ENCODE assay signal across 14 cellular contexts in the genomic region with DNA sequence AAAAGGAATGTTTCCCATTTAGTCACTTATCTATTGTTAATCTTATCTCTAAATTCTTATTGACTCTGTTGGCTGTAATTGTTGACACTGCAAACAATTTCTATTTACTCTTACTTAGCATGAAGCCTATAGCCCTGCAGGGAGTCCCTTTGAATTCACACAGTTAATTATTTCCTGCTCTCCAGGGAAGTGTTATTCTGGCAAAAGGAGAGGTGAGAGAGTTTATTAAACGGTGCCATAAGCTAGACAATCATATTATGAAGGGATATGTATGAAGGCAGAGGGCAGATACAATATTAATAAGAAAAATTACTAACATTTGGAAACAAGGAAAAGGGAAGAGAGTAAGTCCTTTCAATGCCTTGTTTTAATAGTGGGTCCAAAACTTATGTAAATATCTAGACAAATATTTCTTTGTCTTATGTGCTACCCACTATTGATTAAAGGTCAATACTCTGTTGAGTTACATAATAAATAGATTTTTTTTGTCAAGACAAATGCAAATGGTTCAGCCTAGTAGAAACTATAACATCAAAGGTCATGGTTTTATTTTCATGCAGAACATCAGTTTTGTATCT.
DNase-seq lines count a peak whose midpoint lies in the region; TF ChIP-seq lines count a peak whose summit lies in the region.
"Had no signal": no experiment of that assay in that cellular context is flagged by ENCODE, and none has a peak within 500 bp of the region (broad histone marks: within the 10 kb centered on the region; RNA-seq: fewer than 3 reads in every experiment).

No MANE protein-coding gene starts in this region.

- TF ChIP-seq CTCF in OCI-LY7 (conservative IDR thresholded peaks at IDR 0.05; ENCODE audit: low read length) = no peak
- no peak for TF ChIP-seq CTCF in GM13976 (IDR thresholded peaks at IDR 0.05; ENCODE audit: borderline replicate concordance, control extremely low read depth, extremely low read depth, insufficient read depth, missing control alignments)

- no peaks in the 10 kb centered on the region for H4K20me1 ChIP-seq in OCI-LY7 (ENCODE audit: insufficient read depth, low read length)

- POLR2A ChIA-PET in OCI-LY7 (lab: Charles Lee) = interaction anchor here (0.6 kb wide), 1 partner anchor 1118 kb away, joined by 3 read pairs; no protein-coding TSS in a partner anchor

- H3K27ac ChIP-seq in iPS-18a (ENCODE audit: low read length) (no peak overlapping the region), OCI-LY7 (ENCODE audit: low read depth, low read length, poor library complexity, severe bottlenecking) (no peak overlapping the region)
- H3K27ac ChIP-seq: psoas muscle had no signal

- in situ Hi-C loops in GM13976 (cut with MboI; ENCODE audit: low sequenced_read_pairs, unreplicated experiment) = no loop called here

- H3K4me2 ChIP-seq in OCI-LY7 (ENCODE audit: low read length) = no peak overlapping the region

- peaks cover 3% of the 10 kb centered on the region for H3K9me3 Mint-ChIP-seq in activated T-helper 1 cell treated with anti-CD3 and anti-CD28 coated beads, Interleukin-12 subunit alpha, Interleukin-12 subunit beta, Interleukin-2, Interleukin-4 antibody, amounts not matched to agents 30 ng/mL and 10 ng/mL and 1 ng/mL, durations not matched to agents 14 hours and 24 hours and 36 hours

- H3K4me3 ChIP-seq in iPS-18a (ENCODE audit: low read length) (peak overlapping the region; percentile 32), OCI-LY7 (ENCODE audit: low read depth, low read length, poor library complexity, severe bottlenecking) (no peak overlapping the region)
- H3K4me3 ChIP-seq: psoas muscle had no signal

- no peak overlapping the region for H2AFZ ChIP-seq in OCI-LY7 (ENCODE audit: low read length)

- no peaks in the 10 kb centered on the region for H3K4me1 Mint-ChIP-seq in activated T-helper 1 cell treated with anti-CD3 and anti-CD28 coated beads, Interleukin-12 subunit alpha, Interleukin-12 subunit beta, Interleukin-2, Interleukin-4 antibody, amounts not matched to agents 30 ng/mL and 10 ng/mL and 1 ng/mL, durations not matched to agents 14 hours and 24 hours and 36 hours (ENCODE audit: low read depth)

- no TSS peak for BruUV-seq in OCI-LY7 (replicated peaks; lab: Mats Ljungman, UMichigan)

- DNase-seq in COR-L47 (lab: John Stamatoyannopoulos, UW) (peak; percentile 91), NCI-H510A treated with DMSO at 0.1 percent for 48 hours (lab: John Stamatoyannopoulos, UW) (peak; percentile 93), AML-193 (lab: John Stamatoyannopoulos, UW) (no peak), OCI-LY7 (ENCODE audit: low spot score) (no peak), GM13976 (ENCODE audit: low spot score) (no peak)
- DNase-seq in activated T-helper 1 cell treated with anti-CD3 and anti-CD28 coated beads, Interleukin-12 subunit alpha, Interleukin-12 subunit beta, Interleukin-2, Interleukin-4 antibody, amounts not matched to agents 30 ng/mL and 10 ng/mL and 1 ng/mL, durations not matched to agents 14 hours and 24 hours and 36 hours (ENCODE audit: low spot score) = no peak
- DNase-seq: amniotic stem cell, DMS 273 treated with DMSO at 0.1 percent for 48 hours, HCEC 1CT, NCI-H82, psoas muscle, T1000 had no signal

- no peak overlapping the region for H3K9ac ChIP-seq in iPS-18a (ENCODE audit: low read length)

- H3K27ac Mint-ChIP-seq in activated T-helper 1 cell treated with anti-CD3 and anti-CD28 coated beads, Interleukin-12 subunit alpha, Interleukin-12 subunit beta, Interleukin-2, Interleukin-4 antibody, amounts not matched to agents 30 ng/mL and 10 ng/mL and 1 ng/mL, durations not matched to agents 14 hours and 24 hours and 36 hours = no peak overlapping the region

- no peaks in the 10 kb centered on the region for H3K36me3 ChIP-seq in iPS-18a (ENCODE audit: control insufficient read depth, low read depth, low read length)
- no peaks in the 10 kb centered on the region for H3K36me3 ChIP-seq in OCI-LY7 (ENCODE audit: insufficient read depth, low read length)

- intact Hi-C loops in activated T-helper 1 cell treated with anti-CD3 and anti-CD28 coated beads, Interleukin-12 subunit alpha, Interleukin-12 subunit beta, Interleukin-2, Interleukin-4 antibody, amounts not matched to agents 30 ng/mL and 10 ng/mL and 1 ng/mL, durations not matched to agents 14 hours and 24 hours and 36 hours (cut with micrococcal nuclease) = no loop called here
- intact Hi-C loops in OCI-LY7 (cut with micrococcal nuclease; ENCODE audit: unreplicated experiment) = no loop called here

- no peaks in the 10 kb centered on the region for H3K79me2 ChIP-seq in OCI-LY7 (ENCODE audit: insufficient read depth, low read depth, low read length)

- H3K9me2 ChIP-seq in OCI-LY7 (ENCODE audit: insufficient read depth, low read length) = no peaks in the 10 kb centered on the region

- H3K4me1 ChIP-seq in iPS-18a (ENCODE audit: control insufficient read depth, low read depth, low read length) (peaks cover 28% of the 10 kb centered on the region), OCI-LY7 (ENCODE audit: insufficient read depth, low read length, poor library complexity, severe bottlenecking) (no peaks in the 10 kb centered on the region)
- H3K4me1 ChIP-seq: psoas muscle had no signal

- peaks cover 11% of the 10 kb centered on the region for H3K27me3 ChIP-seq in iPS-18a (ENCODE audit: control insufficient read depth, insufficient read depth, low read length)

- H3K27me3 Mint-ChIP-seq in activated T-helper 1 cell treated with anti-CD3 and anti-CD28 coated beads, Interleukin-12 subunit alpha, Interleukin-12 subunit beta, Interleukin-2, Interleukin-4 antibody, amounts not matched to agents 30 ng/mL and 10 ng/mL and 1 ng/mL, durations not matched to agents 14 hours and 24 hours and 36 hours (ENCODE audit: insufficient read depth) = no peaks in the 10 kb centered on the region

- no peak overlapping the region for H3K4me3 Mint-ChIP-seq in activated T-helper 1 cell treated with anti-CD3 and anti-CD28 coated beads, Interleukin-12 subunit alpha, Interleukin-12 subunit beta, Interleukin-2, Interleukin-4 antibody, amounts not matched to agents 30 ng/mL and 10 ng/mL and 1 ng/mL, durations not matched to agents 14 hours and 24 hours and 36 hours

- H3K36me3 Mint-ChIP-seq in activated T-helper 1 cell treated with anti-CD3 and anti-CD28 coated beads, Interleukin-12 subunit alpha, Interleukin-12 subunit beta, Interleukin-2, Interleukin-4 antibody, amounts not matched to agents 30 ng/mL and 10 ng/mL and 1 ng/mL, durations not matched to agents 14 hours and 24 hours and 36 hours (ENCODE audit: low read depth) = no peaks in the 10 kb centered on the region

- no peak for TF ChIP-seq RAD21 in Ishikawa (IDR thresholded peaks at IDR 0.05; ENCODE audit: low read depth)

- CTCF ChIA-PET in OCI-LY7 (lab: Charles Lee; ENCODE audit: unreplicated experiment) = no interaction called here

- H3K9me3 ChIP-seq in iPS-18a (ENCODE audit: control insufficient read depth, low read depth, low read length) (no peaks in the 10 kb centered on the region), OCI-LY7 (ENCODE audit: low read length) (no peaks in the 10 kb centered on the region)
- H3K9me3 ChIP-seq: psoas muscle had no signal

- TF ChIP-seq EP300 in Ishikawa (IDR thresholded peaks at IDR 0.05; ENCODE audit: borderline replicate concordance) = peak; percentile 46; the same call in 1 of the 2 replicates

TF ChIP-seq in Ishikawa, 13 proteins besides CTCF, POLR2A, EP300 and RAD21:
- TF ChIP-seq TEAD4 (IDR thresholded peaks at IDR 0.05) (peak; percentile 54), TAF1 (IDR thresholded peaks at IDR 0.05; ENCODE audit: low read depth) (no peak), ZBTB7A (IDR thresholded peaks at IDR 0.05; ENCODE audit: low read depth) (no peak), YY1 (IDR thresholded peaks at IDR 0.05; ENCODE audit: low read depth) (no peak), FOXM1 (IDR thresholded peaks at IDR 0.05; ENCODE audit: borderline replicate concordance, low read depth) (peak; percentile 47; the same call in 1 of the 2 replicates), NFIC (IDR thresholded peaks at IDR 0.05) (peak; percentile 71), CREB1 (IDR thresholded peaks at IDR 0.05; ENCODE audit: low read depth) (no peak)
- TF ChIP-seq, protein P1, sequence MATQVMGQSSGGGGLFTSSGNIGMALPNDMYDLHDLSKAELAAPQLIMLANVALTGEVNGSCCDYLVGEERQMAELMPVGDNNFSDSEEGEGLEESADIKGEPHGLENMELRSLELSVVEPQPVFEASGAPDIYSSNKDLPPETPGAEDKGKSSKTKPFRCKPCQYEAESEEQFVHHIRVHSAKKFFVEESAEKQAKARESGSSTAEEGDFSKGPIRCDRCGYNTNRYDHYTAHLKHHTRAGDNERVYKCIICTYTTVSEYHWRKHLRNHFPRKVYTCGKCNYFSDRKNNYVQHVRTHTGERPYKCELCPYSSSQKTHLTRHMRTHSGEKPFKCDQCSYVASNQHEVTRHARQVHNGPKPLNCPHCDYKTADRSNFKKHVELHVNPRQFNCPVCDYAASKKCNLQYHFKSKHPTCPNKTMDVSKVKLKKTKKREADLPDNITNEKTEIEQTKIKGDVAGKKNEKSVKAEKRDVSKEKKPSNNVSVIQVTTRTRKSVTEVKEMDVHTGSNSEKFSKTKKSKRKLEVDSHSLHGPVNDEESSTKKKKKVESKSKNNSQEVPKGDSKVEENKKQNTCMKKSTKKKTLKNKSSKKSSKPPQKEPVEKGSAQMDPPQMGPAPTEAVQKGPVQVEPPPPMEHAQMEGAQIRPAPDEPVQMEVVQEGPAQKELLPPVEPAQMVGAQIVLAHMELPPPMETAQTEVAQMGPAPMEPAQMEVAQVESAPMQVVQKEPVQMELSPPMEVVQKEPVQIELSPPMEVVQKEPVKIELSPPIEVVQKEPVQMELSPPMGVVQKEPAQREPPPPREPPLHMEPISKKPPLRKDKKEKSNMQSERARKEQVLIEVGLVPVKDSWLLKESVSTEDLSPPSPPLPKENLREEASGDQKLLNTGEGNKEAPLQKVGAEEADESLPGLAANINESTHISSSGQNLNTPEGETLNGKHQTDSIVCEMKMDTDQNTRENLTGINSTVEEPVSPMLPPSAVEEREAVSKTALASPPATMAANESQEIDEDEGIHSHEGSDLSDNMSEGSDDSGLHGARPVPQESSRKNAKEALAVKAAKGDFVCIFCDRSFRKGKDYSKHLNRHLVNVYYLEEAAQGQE (IDR thresholded peaks at IDR 0.05; ENCODE audit: low read depth) = no peak
- TF ChIP-seq, protein P2, sequence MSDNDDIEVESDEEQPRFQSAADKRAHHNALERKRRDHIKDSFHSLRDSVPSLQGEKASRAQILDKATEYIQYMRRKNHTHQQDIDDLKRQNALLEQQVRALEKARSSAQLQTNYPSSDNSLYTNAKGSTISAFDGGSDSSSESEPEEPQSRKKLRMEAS (IDR thresholded peaks at IDR 0.05) = no peak
TF ChIP-seq in Ishikawa: peak in this region for 3.

Comparison
In these comparisons a context has a peak if more than half of its experiments do, and no peak if none do; other contexts are left out.
1. DNase-seq: peak in COR-L47 (single experiment) and NCI-H510A treated with DMSO at 0.1 percent for 48 hours (single experiment); none in AML-193 (0 of 2), activated T-helper 1 cell treated with anti-CD3 and anti-CD28 coated beads, Interleukin-12 subunit alpha, Interleukin-12 subunit beta, Interleukin-2, Interleukin-4 antibody, amounts not matched to agents 30 ng/mL and 10 ng/mL and 1 ng/mL, durations not matched to agents 14 hours and 24 hours and 36 hours (single experiment), OCI-LY7 (single experiment) and GM13976 (single experiment).